ENCODE assay signal across 10 cellular contexts in genomic region chr11:47538741-47539575, GRCh38. TPM values are rescaled to one million over a fixed set of nuclear protein-coding genes. Genes with fewer than 3 reads are reported as not detected.
DNase-seq lines count a peak whose midpoint lies in the region; ATAC-seq and TF ChIP-seq lines count a peak whose summit lies in the region.
"Had no signal": no experiment of that assay in that cellular context is flagged by ENCODE, and none has a peak within 500 bp of the region (broad histone marks: within the 10 kb centered on the region; RNA-seq: fewer than 3 reads in every experiment).

No MANE protein-coding gene starts in this region.

- TF ChIP-seq CTCF in CD14-positive monocyte (IDR thresholded peaks at IDR 0.05) (no peak), foreskin fibroblast (IDR thresholded peaks at IDR 0.05; ENCODE audit: low read depth, low read length) (no peak)

- H3K9me3 Mint-ChIP-seq in CD14-positive monocyte = no peaks in the 10 kb centered on the region
- no peaks in the 10 kb centered on the region for H3K9me3 Mint-ChIP-seq in activated T-helper 17 cell treated with anti-CD3 and anti-CD28 coated beads, Interleukin-2, amount 50 U/mL, for 72 hours

- no peak overlapping the region for H3K4me3 ChIP-seq in foreskin fibroblast (ENCODE audit: low read depth in 1 of 2, low read length in 2 of 2)

- H3K27me3 Mint-ChIP-seq in CD14-positive monocyte (ENCODE audit: low read depth in 3 of 3) = no peaks in the 10 kb centered on the region
- no peaks in the 10 kb centered on the region for H3K27me3 Mint-ChIP-seq in activated T-helper 17 cell treated with anti-CD3 and anti-CD28 coated beads, Interleukin-2, amount 50 U/mL, for 72 hours

- H3K4me3 Mint-ChIP-seq in CD14-positive monocyte = no peak overlapping the region
- peak overlapping the region; percentile 71 for H3K4me3 Mint-ChIP-seq in activated T-helper 17 cell treated with anti-CD3 and anti-CD28 coated beads, Interleukin-2, amount 50 U/mL, for 72 hours

- H3K27ac Mint-ChIP-seq in CD14-positive monocyte = peak overlapping the region in 6 of 7 donors; percentile 2 to 89 (median 74)
- peak overlapping the region; percentile 81 for H3K27ac Mint-ChIP-seq in activated T-helper 17 cell treated with anti-CD3 and anti-CD28 coated beads, Interleukin-2, amount 50 U/mL, for 72 hours

- ATAC-seq in activated T-helper 17 cell treated with anti-CD3 and anti-CD28 coated beads, Interleukin-2, amount 50 U/mL, for 72 hours (replicated peaks) = no peak
- ATAC-seq in GM21360 (IDR thresholded peaks at IDR 0.05; ENCODE audit: unreplicated experiment) (no peak), GM21447 (IDR thresholded peaks at IDR 0.05; ENCODE audit: unreplicated experiment) (no peak)

- DNase-seq in CD14-positive monocyte (ENCODE audit: low spot score) = no peak
- peak; percentile 39 for DNase-seq in NCI-H1092 (lab: John Stamatoyannopoulos, UW)
- DNase-seq in medulla oblongata (ENCODE audit: extremely low spot score) = peak; percentile 76
- no peak for DNase-seq in HUDEP-2 (lab: John Stamatoyannopoulos, UW; ENCODE audit: unreplicated experiment in 76 of 76)
- DNase-seq in foreskin fibroblast = no peak
- DNase-seq: GDM1, SHP77 had no signal

- intact Hi-C loops in CD14-positive monocyte (cut with micrococcal nuclease) = no loop called here

- H3K36me3 Mint-ChIP-seq in CD14-positive monocyte = peaks cover 8 to 34% of the 10 kb centered on the region in 2 donors
- peaks cover 54% of the 10 kb centered on the region for H3K36me3 Mint-ChIP-seq in activated T-helper 17 cell treated with anti-CD3 and anti-CD28 coated beads, Interleukin-2, amount 50 U/mL, for 72 hours (ENCODE audit: low read depth)

- H3K4me1 Mint-ChIP-seq in CD14-positive monocyte = peaks cover 45% of the 10 kb centered on the region
- H3K4me1 Mint-ChIP-seq in activated T-helper 17 cell treated with anti-CD3 and anti-CD28 coated beads, Interleukin-2, amount 50 U/mL, for 72 hours = peaks cover 22% of the 10 kb centered on the region

RNA-seq across cellular contexts. Expression of gene CELF1, which starts 14.0 kb away (rescaled TPM):
- polyA plus RNA-seq in CD14-positive monocyte = 10 to 100 TPM; 27.2 to 39.9 TPM
- 100 to 1,000 TPM; 118 to 143 TPM for total RNA-seq in activated T-helper 17 cell treated with anti-CD3 and anti-CD28 coated beads, Interleukin-2, amount 50 U/mL, for 72 hours

RNA-seq across cellular contexts. Expression of gene PTPMT1, which starts 26.4 kb away (rescaled TPM):
- polyA plus RNA-seq in CD14-positive monocyte = 10 to 100 TPM; 83.3 to 87.8 TPM
- total RNA-seq in activated T-helper 17 cell treated with anti-CD3 and anti-CD28 coated beads, Interleukin-2, amount 50 U/mL, for 72 hours = 10 to 100 TPM; 17.8 to 39.1 TPM

RNA-seq across cellular contexts. Expression of gene KBTBD4, which starts 39.8 kb away (rescaled TPM):
- polyA plus RNA-seq in CD14-positive monocyte = 10 to 100 TPM; 13.8 to 16.9 TPM
- total RNA-seq in activated T-helper 17 cell treated with anti-CD3 and anti-CD28 coated beads, Interleukin-2, amount 50 U/mL, for 72 hours = 10 to 100 TPM; 26.9 to 27.3 TPM

RNA-seq across cellular contexts. Expression of gene NDUFS3, which starts 39.9 kb away (rescaled TPM):
- polyA plus RNA-seq in CD14-positive monocyte = 100 to 1,000 TPM; 104 to 107 TPM
- 100 to 1,000 TPM in 1 of 2 donors, 10 to 100 TPM in 1; 90.3 to 167 TPM for total RNA-seq in activated T-helper 17 cell treated with anti-CD3 and anti-CD28 coated beads, Interleukin-2, amount 50 U/mL, for 72 hours

RNA-seq across cellular contexts. Expression of gene FAM180B, which starts 47.5 kb away (rescaled TPM):
- not detected for polyA plus RNA-seq in CD14-positive monocyte
- not detected for total RNA-seq in activated T-helper 17 cell treated with anti-CD3 and anti-CD28 coated beads, Interleukin-2, amount 50 U/mL, for 72 hours

Comparison
In these comparisons a context has a peak if more than half of its experiments do, and no peak if none do; other contexts are left out.
1. DNase-seq: peak in NCI-H1092 (single experiment) and medulla oblongata (single experiment); none in CD14-positive monocyte (single experiment), HUDEP-2 (0 of 76) and foreskin fibroblast (0 of 2).